18 cellular contexts compared by ENCODE assay signal in genomic region chr9:126830827-126831226, GRCh38.
"Had no signal": no experiment of that assay in that cellular context is flagged by ENCODE, and none has a peak within 500 bp of the region (broad histone marks: within the 10 kb centered on the region; RNA-seq: fewer than 3 reads in every experiment).

No MANE protein-coding gene starts in this region.

- H3K27me3 ChIP-seq: body of pancreas, heart right ventricle, pancreas, right atrium auricular region, upper lobe of right lung had no signal

- H3K9me3 Mint-ChIP-seq: activated T-helper 2 cell treated with anti-CD3 and anti-CD28 coated beads, Interferon-gamma antibody, Interleukin-2, Interleukin-4, amounts not matched to agents 10 μg/mL and 5 μg/mL and 100 μg/mL, durations not matched to agents 14 hours and 24 hours and 36 hours; memory B cell; nephron had no signal

- H3K27ac Mint-ChIP-seq: memory B cell, nephron had no signal

- H3K4me3 ChIP-seq: body of pancreas, heart right ventricle, pancreas, psoas muscle, right atrium auricular region, upper lobe of right lung had no signal

- H3K4me3 Mint-ChIP-seq: memory B cell, nephron had no signal

- H3K27me3 Mint-ChIP-seq: memory B cell had no signal

- DNase-seq: activated CD4-positive, alpha-beta T cell treated with anti-CD3 and anti-CD28 coated beads, Interleukin-2, amount 50 U/mL, for 1 hour; activated CD4-positive, CD25-positive, alpha-beta regulatory T cell; activated naive CD4-positive, alpha-beta T cell treated with Interleukin-2 at 50 U/mL for 16 hours; activated T-cell treated with anti-CD3 and anti-CD28 coated beads, Interleukin-2, amount 50 U/mL, for 1 hour; anterior cingulate cortex; body of pancreas; heart right ventricle; left colon; pancreas; psoas muscle; stimulated activated CD4-positive, alpha-beta T cell treated with anti-CD3 and anti-CD28 coated beads, Interleukin-4, amount 100 ng/mL, for 24 hours; stimulated activated naive CD4-positive, alpha-beta T cell treated with Interleukin-2 at 50 U/mL for 16 hours; upper lobe of right lung had no signal

- H3K27ac ChIP-seq: body of pancreas, epithelial cell of prostate, heart right ventricle, pancreas, psoas muscle, right atrium auricular region, upper lobe of right lung had no signal

- ATAC-seq: body of pancreas, heart right ventricle, left colon, pancreas, psoas muscle, upper lobe of right lung had no signal
